8 cellular contexts compared by ENCODE assay signal in genomic region chr10:60238408-60239100, GRCh38.
A peak's percentile ranks its signal among the peaks of the same experiment; 100 is the strongest.
DNase-seq lines count a peak whose midpoint lies in the region; ATAC-seq, FAIRE-seq and TF ChIP-seq lines count a peak whose summit lies in the region.

No MANE protein-coding gene starts in this region.

- H3K27ac Mint-ChIP-seq in effector memory CD8-positive, alpha-beta T cell, result peak overlapping the region; percentile 95

- no peak for DNase-seq in D721Med (ENCODE audit: insufficient read length, low spot score)
- peak; percentile 50 for DNase-seq in NOMO-1 treated with DMSO at 0.1 percent for 48 hours (lab: John Stamatoyannopoulos, UW; ENCODE audit: unreplicated experiment)
- DNase-seq in effector memory CD8-positive, alpha-beta T cell, result peak in 2 of 3 experiments; percentile 7 to 9
- DNase-seq in osteoblast (ENCODE audit: insufficient read length, low spot score, missing footprints), result peak; percentile 14
- no peak for DNase-seq in erythroblast (lab: John Stamatoyannopoulos, UW)
- no peak for DNase-seq in COLO668 (lab: John Stamatoyannopoulos, UW; ENCODE audit: unreplicated experiment)

- peaks cover 23% of the 10 kb centered on the region for H3K4me1 ChIP-seq in osteoblast (ENCODE audit: insufficient read depth, low read length)

- no peak for TF ChIP-seq POLR2A in erythroblast (IDR thresholded peaks at IDR 0.05; ENCODE audit: low read length)

- H3K27me3 ChIP-seq in osteoblast (ENCODE audit: insufficient read depth, low read length), result no peaks in the 10 kb centered on the region

- peak overlapping the region; percentile 69 for H3K27ac ChIP-seq in osteoblast (ENCODE audit: low read depth, low read length)

- H3K4me2 ChIP-seq in osteoblast (ENCODE audit: insufficient read depth, low read length), result peak overlapping the region; percentile 65

- H3K4me3 ChIP-seq in osteoblast (ENCODE audit: insufficient read depth, low read length), result peak overlapping the region; percentile 65

- ATAC-seq in GM18868 (IDR thresholded peaks at IDR 0.05; ENCODE audit: unreplicated experiment) (peak; percentile 47), HG02973 (IDR thresholded peaks at IDR 0.05; ENCODE audit: unreplicated experiment) (peak; percentile 38)
- peak; percentile 68 for ATAC-seq in effector memory CD8-positive, alpha-beta T cell (replicated peaks)

- H3K9me3 ChIP-seq in osteoblast (ENCODE audit: low read depth, low read length), result no peaks in the 10 kb centered on the region

- H3K27me3 Mint-ChIP-seq in effector memory CD8-positive, alpha-beta T cell, result no peaks in the 10 kb centered on the region

- H4K20me1 ChIP-seq in osteoblast (ENCODE audit: insufficient read depth, low read length), result no peaks in the 10 kb centered on the region

- no peaks in the 10 kb centered on the region for H3K9me3 Mint-ChIP-seq in effector memory CD8-positive, alpha-beta T cell

- peaks cover 3% of the 10 kb centered on the region for H3K36me3 Mint-ChIP-seq in effector memory CD8-positive, alpha-beta T cell (ENCODE audit: insufficient read depth)

- H2AFZ ChIP-seq in osteoblast (ENCODE audit: low read length), result peak overlapping the region; percentile 70

- H3K4me1 Mint-ChIP-seq in effector memory CD8-positive, alpha-beta T cell (ENCODE audit: low read depth in 2 of 2), result peaks cover 22 to 24% of the 10 kb centered on the region in 2 donors

- TF ChIP-seq CTCF in D721Med (IDR thresholded peaks at IDR 0.05; ENCODE audit: insufficient read depth, missing control alignments) (peak; percentile 38), osteoblast (IDR thresholded peaks at IDR 0.05; ENCODE audit: extremely low read depth, low read depth, low read length) (peak; percentile 49)

- H3K4me3 Mint-ChIP-seq in effector memory CD8-positive, alpha-beta T cell, result peak overlapping the region; percentile 78 to 80

- no peak for FAIRE-seq in D721Med (lab: Jason Lieb, UNC)

- H3K79me2 ChIP-seq in osteoblast (ENCODE audit: insufficient read depth, low read length), result no peaks in the 10 kb centered on the region

- no peaks in the 10 kb centered on the region for H3K36me3 ChIP-seq in osteoblast (ENCODE audit: insufficient read depth, low read length)

Comparison
In these comparisons a context has a peak if more than half of its experiments do, and no peak if none do; other contexts are left out.
1. DNase-seq: peak in NOMO-1 treated with DMSO at 0.1 percent for 48 hours (single experiment), effector memory CD8-positive, alpha-beta T cell (2 of 3) and osteoblast (single experiment); none in D721Med (single experiment), erythroblast (0 of 2) and COLO668 (single experiment).
2. Peak in every context shown above with its lines, with median percentiles within 50 percentile points of each other: ATAC-seq.